In the genomic region with DNA sequence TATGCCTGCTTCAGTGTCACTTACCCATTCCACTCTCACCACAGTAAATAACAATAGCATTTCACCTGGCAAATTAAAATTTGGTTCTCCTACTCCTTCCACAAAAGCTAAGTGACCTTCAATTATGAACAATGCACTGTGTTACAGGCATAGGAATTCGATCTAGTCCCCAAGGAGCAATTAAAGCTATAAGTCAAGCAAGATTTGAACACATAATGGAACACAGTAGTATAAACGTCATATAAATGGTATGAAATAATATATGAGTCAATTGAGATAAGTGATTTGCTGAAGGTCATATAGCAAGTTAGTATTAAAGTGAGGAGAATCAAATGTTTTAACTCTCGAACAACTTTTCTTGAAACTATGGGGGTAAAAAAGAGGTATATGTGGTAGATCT, we compare ENCODE assay signal across 24 cellular contexts.
"Had no signal": no experiment of that assay in that cellular context is flagged by ENCODE, and none has a peak within 500 bp of the region (broad histone marks: within the 10 kb centered on the region; RNA-seq: fewer than 3 reads in every experiment).

No MANE protein-coding gene starts in this region.

- DNase-seq: activated CD4-positive, alpha-beta memory T cell treated with anti-CD3 and anti-CD28 coated beads for 36 hours; activated CD4-positive, alpha-beta T cell treated with anti-CD3 and anti-CD28 coated beads, Interleukin-2, amount 10 ng/mL, durations not matched to agents 7 days and 5 days; activated CD4-positive, CD25-positive, alpha-beta regulatory T cell; activated CD8-positive, alpha-beta memory T cell treated with anti-CD3 and anti-CD28 coated beads for 24 hours; activated naive CD4-positive, alpha-beta T cell treated with anti-CD3 and anti-CD28 coated beads, Interleukin-2, amount 50 U/mL, for 16 hours; activated naive CD8-positive, alpha-beta T cell treated with anti-CD3 and anti-CD28 coated beads, Interleukin-2, amount 10 ng/mL, durations not matched to agents 7 days and 5 days; activated T-cell treated with anti-CD3 and anti-CD28 coated beads, Interleukin-2, amount 50 U/mL, for 48 hours; adrenal gland; anterior cingulate cortex; MV-4-11; NCI-H1092 treated with DMSO at 0.1 percent for 48 hours; NCI-H1436 treated with DMSO at 0.1 percent for 48 hours; NCI-H187 treated with DMSO at 0.1 percent for 48 hours; NCI-H2081 treated with DMSO at 0.1 percent for 48 hours; NCI-H345; NCI-H510A; NCI-H526 treated with DMSO at 0.1 percent for 48 hours; NK-92 treated with Interleukin-12 subunit alpha and Interleukin-12 subunit beta, amount 100 ng/mL, for 24 hours; SHP77; T1000 had no signal

- H3K27me3 ChIP-seq: adrenal gland had no signal

- H3K9me3 ChIP-seq: adrenal gland had no signal

- H3K4me3 Mint-ChIP-seq: activated CD4-positive, alpha-beta memory T cell treated with anti-CD3 and anti-CD28 coated beads for 36 hours; activated CD4-positive, alpha-beta T cell treated with anti-CD3 and anti-CD28 coated beads, Interleukin-2, amount 10 ng/mL, durations not matched to agents 7 days and 5 days; activated naive CD8-positive, alpha-beta T cell treated with anti-CD3 and anti-CD28 coated beads, Interleukin-2, amount 10 ng/mL, durations not matched to agents 7 days and 5 days; IgD-negative memory B cell; T-helper 1 cell treated with Interleukin-12 subunit alpha and Interleukin-12 subunit beta and Interleukin-4 antibody, amounts not matched to agents 30 μg/mL and 1 μg/mL, for 36 hours had no signal

- H3K27ac ChIP-seq: adrenal gland, KMS-11, VCaP had no signal

- H3K4me1 ChIP-seq: adrenal gland had no signal

- H3K36me3 ChIP-seq: adrenal gland had no signal

- H3K4me3 ChIP-seq: adrenal gland had no signal

- H3K9me3 Mint-ChIP-seq: activated CD4-positive, alpha-beta memory T cell treated with anti-CD3 and anti-CD28 coated beads for 36 hours; activated CD4-positive, alpha-beta T cell treated with anti-CD3 and anti-CD28 coated beads, Interleukin-2, amount 10 ng/mL, durations not matched to agents 7 days and 5 days; activated naive CD8-positive, alpha-beta T cell treated with anti-CD3 and anti-CD28 coated beads, Interleukin-2, amount 10 ng/mL, durations not matched to agents 7 days and 5 days; IgD-negative memory B cell; T-helper 1 cell treated with Interleukin-12 subunit alpha and Interleukin-12 subunit beta and Interleukin-4 antibody, amounts not matched to agents 30 μg/mL and 1 μg/mL, for 36 hours had no signal

- H3K27ac Mint-ChIP-seq: activated CD4-positive, alpha-beta memory T cell treated with anti-CD3 and anti-CD28 coated beads for 36 hours; activated CD4-positive, alpha-beta T cell treated with anti-CD3 and anti-CD28 coated beads, Interleukin-2, amount 10 ng/mL, durations not matched to agents 7 days and 5 days; activated naive CD8-positive, alpha-beta T cell treated with anti-CD3 and anti-CD28 coated beads, Interleukin-2, amount 10 ng/mL, durations not matched to agents 7 days and 5 days; IgD-negative memory B cell; T-helper 1 cell treated with Interleukin-12 subunit alpha and Interleukin-12 subunit beta and Interleukin-4 antibody, amounts not matched to agents 30 μg/mL and 1 μg/mL, for 36 hours had no signal

- H3K27me3 Mint-ChIP-seq: activated CD4-positive, alpha-beta memory T cell treated with anti-CD3 and anti-CD28 coated beads for 36 hours; activated CD4-positive, alpha-beta T cell treated with anti-CD3 and anti-CD28 coated beads, Interleukin-2, amount 10 ng/mL, durations not matched to agents 7 days and 5 days; activated naive CD8-positive, alpha-beta T cell treated with anti-CD3 and anti-CD28 coated beads, Interleukin-2, amount 10 ng/mL, durations not matched to agents 7 days and 5 days; IgD-negative memory B cell had no signal
